ENCODE assay signal across 19 cellular contexts in genomic region chr22:49132009-49132408, GRCh38.
"Had no signal": no experiment of that assay in that cellular context is flagged by ENCODE, and none has a peak within 500 bp of the region (broad histone marks: within the 10 kb centered on the region; RNA-seq: fewer than 3 reads in every experiment).

No MANE protein-coding gene starts in this region.

- H3K36me3 Mint-ChIP-seq: activated CD8-positive, alpha-beta memory T cell treated with anti-CD3 and anti-CD28 coated beads, Interleukin-2, amount 10 ng/mL, durations not matched to agents 7 days and 5 days; activated naive CD4-positive, alpha-beta T cell treated with anti-CD3 and anti-CD28 coated beads, Interleukin-2, amount 50 U/mL, for 72 hours had no signal

- H3K27ac Mint-ChIP-seq: activated CD4-positive, alpha-beta T cell treated with anti-CD3 and anti-CD28 coated beads, Interleukin-2, amount 10 ng/mL, durations not matched to agents 7 days and 5 days; activated CD8-positive, alpha-beta memory T cell treated with anti-CD3 and anti-CD28 coated beads, Interleukin-2, amount 10 ng/mL, durations not matched to agents 7 days and 5 days; activated CD8-positive, alpha-beta T cell treated with anti-CD3 and anti-CD28 coated beads for 36 hours; activated naive CD4-positive, alpha-beta T cell treated with anti-CD3 and anti-CD28 coated beads, Interleukin-2, amount 50 U/mL, for 72 hours; naive thymus-derived CD8-positive, alpha-beta T cell; progenitor cell of endocrine pancreas; type B pancreatic cell had no signal

- H3K27me3 Mint-ChIP-seq: activated CD8-positive, alpha-beta memory T cell treated with anti-CD3 and anti-CD28 coated beads, Interleukin-2, amount 10 ng/mL, durations not matched to agents 7 days and 5 days had no signal

- H3K4me1 Mint-ChIP-seq: activated CD4-positive, alpha-beta T cell treated with anti-CD3 and anti-CD28 coated beads, Interleukin-2, amount 10 ng/mL, durations not matched to agents 7 days and 5 days; activated CD8-positive, alpha-beta memory T cell treated with anti-CD3 and anti-CD28 coated beads, Interleukin-2, amount 10 ng/mL, durations not matched to agents 7 days and 5 days; naive thymus-derived CD8-positive, alpha-beta T cell had no signal

- H3K9me3 Mint-ChIP-seq: activated CD4-positive, alpha-beta T cell treated with anti-CD3 and anti-CD28 coated beads, Interleukin-2, amount 10 ng/mL, durations not matched to agents 7 days and 5 days; activated CD8-positive, alpha-beta T cell treated with anti-CD3 and anti-CD28 coated beads for 36 hours; activated naive CD4-positive, alpha-beta T cell treated with anti-CD3 and anti-CD28 coated beads, Interleukin-2, amount 50 U/mL, for 72 hours; type B pancreatic cell had no signal

- H3K4me3 Mint-ChIP-seq: activated CD4-positive, alpha-beta T cell treated with anti-CD3 and anti-CD28 coated beads, Interleukin-2, amount 10 ng/mL, durations not matched to agents 7 days and 5 days; activated CD8-positive, alpha-beta memory T cell treated with anti-CD3 and anti-CD28 coated beads, Interleukin-2, amount 10 ng/mL, durations not matched to agents 7 days and 5 days; activated CD8-positive, alpha-beta T cell treated with anti-CD3 and anti-CD28 coated beads for 36 hours; naive thymus-derived CD8-positive, alpha-beta T cell; type B pancreatic cell had no signal

- DNase-seq: activated CD4-positive, alpha-beta T cell treated with anti-CD3 and anti-CD28 coated beads, Interleukin-2, amount 10 ng/mL, durations not matched to agents 7 days and 5 days; activated CD4-positive, CD25-positive, alpha-beta regulatory T cell treated with anti-CD3 and anti-CD28 coated beads, Interleukin-2, amount 50 U/mL, for 72 hours; activated CD8-positive, alpha-beta memory T cell treated with anti-CD3 and anti-CD28 coated beads, Interleukin-2, amount 10 ng/mL, durations not matched to agents 7 days and 5 days; activated CD8-positive, alpha-beta T cell treated with anti-CD3 and anti-CD28 coated beads for 36 hours; activated gamma-delta T cell treated with Interleukin-2 at 50 U/mL for 16 hours; activated T-cell treated with anti-CD3 and anti-CD28 coated beads, Interleukin-2, amount 50 U/mL, for 1 hour; brain microvascular endothelial cell; caudate nucleus; effector memory CD4-positive, alpha-beta T cell; foreskin keratinocyte; kidney; naive thymus-derived CD8-positive, alpha-beta T cell; retina; stimulated activated CD4-positive, alpha-beta T cell treated with anti-CD3 and anti-CD28 coated beads, Interleukin-4, amount 100 ng/mL, for 1 hour; stimulated activated naive CD4-positive, alpha-beta T cell treated with Interleukin-2 at 50 U/mL for 16 hours; WERI-Rb-1 had no signal
